Comparison of ENCODE assay signal across 6 cellular contexts in genomic region chr1:145886390-145886789, GRCh38. TPM values are rescaled to one million over a fixed set of nuclear protein-coding genes. Genes with fewer than 3 reads are reported as not detected.
A peak's percentile ranks its signal among the peaks of the same experiment; 100 is the strongest.
DNase-seq lines count a peak whose midpoint lies in the region; ATAC-seq lines count a peak whose summit lies in the region.

No MANE protein-coding gene starts in this region.

- intact Hi-C loops in Right ventricle myocardium inferior (cut with DNase I): no loop called here
- intact Hi-C loops in cardiac septum (cut with DNase I): no loop called here

- no peak for DNase-seq in Right ventricle myocardium inferior (ENCODE audit: missing footprints)
- no peak for DNase-seq in cardiac septum (ENCODE audit: low spot score)

- H3K4me1 ChIP-seq in iPS-20b (ENCODE audit: insufficient read depth, low read length): peaks cover 2% of the 10 kb centered on the region; the same call in 1 of the 2 replicates

- H3K4me3 ChIP-seq in iPS-20b (ENCODE audit: low read length): peak overlapping the region; percentile 83

- H3K9ac ChIP-seq in iPS-20b (ENCODE audit: low read depth, low read length): no peak overlapping the region; the same call in 1 of the 2 replicates

- H3K36me3 ChIP-seq in iPS-20b (ENCODE audit: insufficient read depth, low read depth, low read length): no peaks in the 10 kb centered on the region

- ATAC-seq in Right ventricle myocardium inferior: peak; percentile 29
- no peak for ATAC-seq in HG02763 (IDR thresholded peaks at IDR 0.05; ENCODE audit: unreplicated experiment)
- no peak for ATAC-seq in GM18517 (IDR thresholded peaks at IDR 0.05; ENCODE audit: unreplicated experiment)
- ATAC-seq in HG02938 (IDR thresholded peaks at IDR 0.05; ENCODE audit: unreplicated experiment): no peak

- peaks cover 27% of the 10 kb centered on the region for H3K27me3 ChIP-seq in iPS-20b (ENCODE audit: insufficient read depth, low read length)

- H3K27ac ChIP-seq in iPS-20b (ENCODE audit: low read length): no peak overlapping the region

- no peaks in the 10 kb centered on the region for H3K9me3 ChIP-seq in iPS-20b (ENCODE audit: insufficient read depth, low read depth, low read length)

RNA-seq across cellular contexts. Expression of gene ANKRD35, which starts 0.7 kb away (rescaled TPM):
- total RNA-seq in Right ventricle myocardium inferior (1.1 TPM), cardiac septum (0.73 TPM)

RNA-seq across cellular contexts. Expression of gene ITGA10, which starts 23.5 kb away (rescaled TPM):
- 0.73 TPM for total RNA-seq in Right ventricle myocardium inferior
- total RNA-seq in cardiac septum: 3.8 TPM

RNA-seq across cellular contexts. Expression of gene PIAS3, which starts 27.5 kb away (rescaled TPM):
- 15.7 TPM for total RNA-seq in Right ventricle myocardium inferior
- total RNA-seq in cardiac septum: 19.7 TPM

RNA-seq across cellular contexts. Expression of gene PEX11B, which starts 32.1 kb away (rescaled TPM):
- total RNA-seq in Right ventricle myocardium inferior (19.2 TPM), cardiac septum (17.4 TPM)

RNA-seq across cellular contexts. Expression of gene RBM8A, which starts 40.9 kb away (rescaled TPM):
- 63.6 TPM for total RNA-seq in Right ventricle myocardium inferior
- total RNA-seq in cardiac septum: 74.2 TPM
